Comparison of ENCODE assay signal across 25 cellular contexts in the genomic region with DNA sequence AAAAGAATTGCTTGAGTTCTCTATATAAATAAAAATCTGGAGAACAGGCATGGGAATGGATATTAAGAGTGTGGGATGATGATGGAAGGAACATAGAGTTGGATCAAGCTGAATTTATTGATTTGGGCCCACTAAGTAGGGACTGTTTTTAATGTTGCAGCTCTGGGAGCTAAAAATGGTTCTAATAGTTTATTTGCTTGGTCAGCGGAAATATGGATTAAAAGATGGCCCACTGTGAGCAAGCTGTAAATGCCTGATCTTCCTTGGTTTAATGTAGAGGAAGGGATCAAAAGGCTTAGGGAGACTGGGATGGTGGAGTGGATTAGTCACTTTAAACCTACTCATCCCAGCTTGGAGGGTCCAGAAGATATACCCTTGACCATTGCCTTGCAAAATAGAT.
"Had no signal": no experiment of that assay in that cellular context is flagged by ENCODE, and none has a peak within 500 bp of the region (broad histone marks: within the 10 kb centered on the region; RNA-seq: fewer than 3 reads in every experiment).

No MANE protein-coding gene starts in this region.

- FAIRE-seq: colon, endothelial cell of umbilical vein, frontal cortex, kidney had no signal

- H2AFZ ChIP-seq: hepatocyte had no signal

- H3K4me3 ChIP-seq: coronary artery, dorsolateral prefrontal cortex, esophagus muscularis mucosa, gastroesophageal sphincter, heart left ventricle, hepatocyte, left lung, lower lobe of right lung, mucosa of descending colon had no signal

- H3K27me3 ChIP-seq: dorsolateral prefrontal cortex, esophagus muscularis mucosa, foreskin keratinocyte, gastroesophageal sphincter, heart left ventricle, hepatocyte, left lung had no signal

- H3K27ac ChIP-seq: coronary artery, dorsolateral prefrontal cortex, esophagus muscularis mucosa, foreskin keratinocyte, gastroesophageal sphincter, heart left ventricle, hepatocyte, left lung, lower lobe of right lung had no signal

- H3K9me3 ChIP-seq: esophagus muscularis mucosa, gastroesophageal sphincter, left lung, lower lobe of right lung, mucosa of descending colon had no signal

- H3K79me2 ChIP-seq: hepatocyte had no signal

- DNase-seq: dermis blood vessel endothelial cell; dorsolateral prefrontal cortex; effector CD4-positive, alpha-beta T cell; effector memory CD4-positive, alpha-beta T cell; foreskin keratinocyte; heart left ventricle; hypothalamus; immature natural killer cell; islet precursor cell; kidney; kidney glomerular epithelial cell; left colon; left lung; left ventricle myocardium superior; lower lobe of right lung; mesenchymal stem cell; mucosa of descending colon; naive B cell had no signal

- ATAC-seq: foreskin keratinocyte, gastroesophageal sphincter, heart left ventricle, left colon, left lung, left ventricle myocardium superior, lower lobe of right lung, mucosa of descending colon had no signal

- H3K4me1 ChIP-seq: esophagus muscularis mucosa, foreskin keratinocyte, gastroesophageal sphincter, heart left ventricle, left lung, lower lobe of right lung had no signal

- H3K36me3 ChIP-seq: esophagus muscularis mucosa, gastroesophageal sphincter, heart left ventricle, left lung, lower lobe of right lung had no signal

- H3K4me2 ChIP-seq: hepatocyte had no signal
